In the genomic region with DNA sequence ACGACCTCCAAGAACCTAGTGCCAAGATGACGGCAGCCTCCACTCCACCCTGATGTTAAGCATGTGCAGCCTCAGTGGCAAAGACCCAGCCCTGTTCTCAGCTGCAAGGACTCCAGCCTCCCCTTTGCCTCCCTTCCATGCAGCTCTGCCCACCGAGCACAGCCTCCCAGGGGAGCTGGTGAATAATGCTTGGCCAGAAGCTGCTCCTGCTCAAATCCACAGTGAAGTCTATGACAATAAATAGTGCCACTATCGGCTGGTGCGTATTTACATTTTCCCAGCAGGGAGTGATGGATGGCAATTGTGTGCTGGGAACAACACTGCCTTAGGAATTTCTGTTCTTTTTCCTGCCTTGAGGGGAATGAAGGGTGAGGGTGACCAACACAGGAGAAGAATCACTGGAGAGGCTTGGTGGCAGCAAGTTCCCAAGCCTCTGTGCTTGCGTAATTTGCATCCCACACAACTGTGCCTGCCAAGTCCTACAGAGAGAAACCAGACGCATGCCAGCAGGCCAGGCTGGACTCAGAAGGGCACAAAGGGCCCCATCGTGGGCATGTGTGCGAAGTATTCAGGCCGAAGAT, we compare ENCODE assay signal across 12 cellular contexts. TPM values are rescaled to one million over a fixed set of nuclear protein-coding genes. Genes with fewer than 3 reads are reported as not detected.
A peak's percentile ranks its signal among the peaks of the same experiment; 100 is the strongest.
DNase-seq lines count a peak whose midpoint lies in the region; ATAC-seq, FAIRE-seq and TF ChIP-seq lines count a peak whose summit lies in the region.
"Had no signal": no experiment of that assay in that cellular context is flagged by ENCODE, and none has a peak within 500 bp of the region (broad histone marks: within the 10 kb centered on the region; RNA-seq: fewer than 3 reads in every experiment).

No MANE protein-coding gene starts in this region.

- no peaks in the 10 kb centered on the region for H3K4me1 ChIP-seq in astrocyte (ENCODE audit: insufficient read depth, low read length)
- H3K4me1 ChIP-seq in right atrium auricular region, result peaks cover 0 to 36% of the 10 kb centered on the region in 2 donors

- H3K27ac Mint-ChIP-seq in astrocyte (ENCODE audit: unreplicated experiment) (no peak overlapping the region), CD14-positive monocyte (peak overlapping the region in 2 of 7 donors; percentile 12 to 21)

- H3K36me3 Mint-ChIP-seq in astrocyte (ENCODE audit: low read depth, unreplicated experiment), result peaks cover 2% of the 10 kb centered on the region
- no peaks in the 10 kb centered on the region for H3K36me3 Mint-ChIP-seq in CD14-positive monocyte
- H3K36me3 Mint-ChIP-seq: naive B cell had no signal

- H3K4me2 ChIP-seq in astrocyte (ENCODE audit: low read length), result peak overlapping the region; percentile 7

- H3K4me3 ChIP-seq in astrocyte (ENCODE audit: insufficient read depth, low read depth, low read length) (no peak overlapping the region), right atrium auricular region (no peak overlapping the region)

- H3K4me1 Mint-ChIP-seq in astrocyte (ENCODE audit: low read depth, unreplicated experiment) (peaks cover 5% of the 10 kb centered on the region), CD14-positive monocyte (peaks cover 10% of the 10 kb centered on the region)

- TF ChIP-seq CTCF in astrocyte (IDR thresholded peaks at IDR 0.05; ENCODE audit: insufficient read depth, low read depth, low read length) (no peak), right atrium auricular region (IDR thresholded peaks at IDR 0.05) (no peak), CD14-positive monocyte (IDR thresholded peaks at IDR 0.05) (no peak)

- H3K9ac ChIP-seq in astrocyte (ENCODE audit: low read length), result no peak overlapping the region

- H4K20me1 ChIP-seq in astrocyte (ENCODE audit: insufficient read depth, low read length), result no peaks in the 10 kb centered on the region

- H3K4me3 Mint-ChIP-seq in astrocyte (ENCODE audit: unreplicated experiment) (no peak overlapping the region), CD14-positive monocyte (no peak overlapping the region)

- H3K27me3 Mint-ChIP-seq in astrocyte (ENCODE audit: low read depth, unreplicated experiment) (peaks cover 25% of the 10 kb centered on the region), CD14-positive monocyte (ENCODE audit: low read depth in 3 of 3) (no peaks in the 10 kb centered on the region)

- peaks cover 3% of the 10 kb centered on the region for H3K27me3 ChIP-seq in astrocyte (ENCODE audit: insufficient read depth, low read length)
- H3K27me3 ChIP-seq in right atrium auricular region, result no peaks in the 10 kb centered on the region

- H2AFZ ChIP-seq in astrocyte (ENCODE audit: low read depth, low read length), result no peak overlapping the region

- no peaks in the 10 kb centered on the region for H3K79me2 ChIP-seq in astrocyte (ENCODE audit: insufficient read depth, low read length)

- H3K27ac ChIP-seq in astrocyte (ENCODE audit: low read depth, low read length) (no peak overlapping the region), right atrium auricular region (peak overlapping the region; percentile 49 to 61)

- H3K36me3 ChIP-seq in astrocyte (ENCODE audit: insufficient read depth, low read length) (no peaks in the 10 kb centered on the region), right atrium auricular region (no peaks in the 10 kb centered on the region)

- peak; percentile 17 for FAIRE-seq in astrocyte (lab: Jason Lieb, UNC)

- peak; percentile 83 for DNase-seq in EH (ENCODE audit: low read depth)
- peak; percentile 71 for DNase-seq in astrocyte (ENCODE audit: low read depth)
- no peak for DNase-seq in right atrium auricular region (ENCODE audit: low spot score)
- DNase-seq in renal cortical epithelial cell (ENCODE audit: low read depth), result peak; percentile 92
- DNase-seq in NCI-H146 treated with DMSO at 0.1 percent for 48 hours (lab: John Stamatoyannopoulos, UW; ENCODE audit: unreplicated experiment), result no peak
- no peak for DNase-seq in CD14-positive monocyte (ENCODE audit: low spot score)
- DNase-seq in HPDE6-E6E7 (ENCODE audit: extremely low spot score), result no peak
- DNase-seq: activated CD4-positive, alpha-beta T cell treated with anti-CD3 and anti-CD28 coated beads, Interleukin-2, amount 50 U/mL, for 48 hours; DMS53; naive B cell; OCI-M1 had no signal

- H3K9me3 ChIP-seq in astrocyte (ENCODE audit: insufficient read depth, low read depth, low read length) (no peaks in the 10 kb centered on the region), right atrium auricular region (no peaks in the 10 kb centered on the region)

- peaks cover 4% of the 10 kb centered on the region for H3K9me3 Mint-ChIP-seq in astrocyte (ENCODE audit: unreplicated experiment)
- no peaks in the 10 kb centered on the region for H3K9me3 Mint-ChIP-seq in CD14-positive monocyte
- H3K9me3 Mint-ChIP-seq: naive B cell had no signal

- no peak for ATAC-seq in GM18519 (IDR thresholded peaks at IDR 0.05; ENCODE audit: low FRiP score, unreplicated experiment)

- intact Hi-C loops in CD14-positive monocyte (cut with micrococcal nuclease), result no loop called here

RNA-seq across cellular contexts. Expression of gene TC2N, which starts 29.9 kb away (rescaled TPM):
- total RNA-seq in astrocyte (1.2 and 1.6 TPM in 2 replicates), right atrium auricular region (10 to 100 TPM in 1 of 2 donors, 1 to 10 TPM in 1; 3.9 to 12.5 TPM), renal cortical epithelial cell (4.6 and 18.4 TPM in 2 replicates)
- polyA plus RNA-seq in CD14-positive monocyte, result under 1 TPM; 0.24 to 0.55 TPM

RNA-seq across cellular contexts. Expression of gene FBLN5, which starts 50.3 kb away (rescaled TPM):
- 12.5 and 14.9 TPM in 2 replicates for total RNA-seq in astrocyte
- total RNA-seq in right atrium auricular region, result 100 to 1,000 TPM; 125 to 132 TPM
- 3.0 TPM in 1 of 2 replicates, not detected in the other for total RNA-seq in renal cortical epithelial cell
- under 1 TPM in 1 of 2 donors, not detected in 1; 0.16 TPM for polyA plus RNA-seq in CD14-positive monocyte

Comparison
In these comparisons a context has a peak if more than half of its experiments do, and no peak if none do; other contexts are left out.
1. DNase-seq: peak in EH (single experiment), astrocyte (single experiment) and renal cortical epithelial cell (single experiment); none in right atrium auricular region (single experiment), NCI-H146 treated with DMSO at 0.1 percent for 48 hours (single experiment), CD14-positive monocyte (single experiment) and HPDE6-E6E7 (single experiment).